Comparison of ENCODE assay signal across 1 cellular context in the genomic region with DNA sequence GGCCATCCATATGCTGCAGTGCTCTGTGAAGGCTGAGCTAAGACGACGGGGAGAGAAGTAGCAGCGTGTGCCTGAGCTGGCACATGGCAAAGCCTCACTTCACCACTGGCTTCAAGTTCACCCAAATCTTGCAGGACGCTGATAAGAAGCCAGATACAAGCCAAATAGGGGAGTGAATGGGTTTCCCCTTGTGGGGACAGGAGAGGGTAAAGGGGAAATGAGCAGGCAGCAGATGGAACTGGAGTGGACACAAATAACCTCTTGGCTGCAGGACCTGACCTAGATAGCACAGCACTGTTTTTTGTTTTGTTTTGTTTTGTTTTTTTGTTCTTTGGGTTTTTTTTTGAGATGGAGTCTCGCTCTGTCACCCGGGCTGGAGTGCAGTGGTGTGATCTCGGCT.
TF ChIP-seq lines count a peak whose summit lies in the region.

No MANE protein-coding gene starts in this region.

TF ChIP-seq in WTC11, 78 proteins besides CTCF, POLR2A, EP300 and RAD21 (continued from another document):
- no peak for TF ChIP-seq OVOL2 (CRISPR knock-in tag; IDR thresholded peaks at IDR 0.05; ENCODE audit: borderline replicate concordance)
- TF ChIP-seq GTF2I (CRISPR knock-in tag; conservative IDR thresholded peaks at IDR 0.05), result no peak
